ENCODE assay signal across 16 cellular contexts in the genomic region with DNA sequence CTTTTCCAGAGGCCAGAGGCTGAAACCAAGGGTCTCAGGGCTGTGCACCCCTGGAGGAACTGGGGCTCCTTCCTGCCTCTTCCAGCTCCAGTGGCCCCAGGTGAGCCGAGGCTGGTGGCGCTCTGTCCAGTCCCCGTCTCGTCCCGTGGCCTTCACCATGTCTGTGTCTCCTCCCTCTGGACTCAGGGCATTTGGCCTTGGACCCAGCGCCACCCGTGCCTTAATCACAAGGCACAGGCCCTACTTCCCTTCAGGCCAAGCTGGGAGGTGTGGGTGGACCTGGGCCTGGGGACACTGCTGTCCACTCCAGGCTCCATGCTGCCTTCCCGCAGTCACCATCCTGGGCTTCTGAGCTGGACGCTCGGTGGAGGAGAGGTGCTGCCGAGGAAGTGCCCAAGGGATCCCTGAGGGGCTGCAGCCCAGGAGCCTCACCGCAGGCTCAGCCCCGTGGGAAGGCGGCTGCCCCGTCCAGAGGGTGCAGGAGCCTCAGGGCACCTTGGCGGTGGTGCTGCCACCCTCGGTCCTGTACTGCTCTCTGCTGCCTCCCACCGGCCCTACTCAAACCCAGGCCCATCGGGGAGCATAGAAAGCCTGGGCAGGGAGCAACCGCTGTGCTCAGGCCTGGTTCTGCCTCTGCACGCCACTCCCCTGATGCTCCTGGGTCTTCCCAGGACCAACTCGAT.
"Had no signal": no experiment of that assay in that cellular context is flagged by ENCODE, and none has a peak within 500 bp of the region (broad histone marks: within the 10 kb centered on the region; RNA-seq: fewer than 3 reads in every experiment).

No MANE protein-coding gene starts in this region.

- H3K9ac ChIP-seq: neural progenitor cell had no signal

- H3K4me2 ChIP-seq: neural progenitor cell had no signal

- H3K9me3 ChIP-seq: left ventricle myocardium inferior, pancreas, suprapubic skin had no signal

- H3K4me1 ChIP-seq: left ventricle myocardium inferior, neural progenitor cell, pancreas had no signal

- H3K27me3 ChIP-seq: neural progenitor cell, pancreas, suprapubic skin had no signal

- H3K27ac ChIP-seq: left ventricle myocardium inferior, neural progenitor cell, pancreas, suprapubic skin had no signal

- DNase-seq: activated CD4-positive, alpha-beta T cell treated with anti-CD3 and anti-CD28 coated beads, Interleukin-2, amount 50 U/mL, for 1 hour; activated CD8-positive, alpha-beta memory T cell treated with anti-CD3 and anti-CD28 coated beads for 24 hours; activated naive CD4-positive, alpha-beta T cell; activated naive CD8-positive, alpha-beta T cell treated with anti-CD3 and anti-CD28 coated beads, Interleukin-2, amount 10 ng/mL, durations not matched to agents 7 days and 5 days; anterior cingulate cortex; cortex of kidney; effector CD8-positive, alpha-beta T cell; foreskin fibroblast; glutamatergic neuron; hypothalamus; left ventricle myocardium inferior; naive B cell had no signal

- ATAC-seq: sciatic nerve had no signal

- H3K4me3 ChIP-seq: left ventricle myocardium inferior, neural progenitor cell, pancreas, suprapubic skin had no signal

- H2AFZ ChIP-seq: neural progenitor cell had no signal

- H3K36me3 ChIP-seq: neural progenitor cell, pancreas had no signal
